ENCODE assay signal across 18 cellular contexts in the genomic region with DNA sequence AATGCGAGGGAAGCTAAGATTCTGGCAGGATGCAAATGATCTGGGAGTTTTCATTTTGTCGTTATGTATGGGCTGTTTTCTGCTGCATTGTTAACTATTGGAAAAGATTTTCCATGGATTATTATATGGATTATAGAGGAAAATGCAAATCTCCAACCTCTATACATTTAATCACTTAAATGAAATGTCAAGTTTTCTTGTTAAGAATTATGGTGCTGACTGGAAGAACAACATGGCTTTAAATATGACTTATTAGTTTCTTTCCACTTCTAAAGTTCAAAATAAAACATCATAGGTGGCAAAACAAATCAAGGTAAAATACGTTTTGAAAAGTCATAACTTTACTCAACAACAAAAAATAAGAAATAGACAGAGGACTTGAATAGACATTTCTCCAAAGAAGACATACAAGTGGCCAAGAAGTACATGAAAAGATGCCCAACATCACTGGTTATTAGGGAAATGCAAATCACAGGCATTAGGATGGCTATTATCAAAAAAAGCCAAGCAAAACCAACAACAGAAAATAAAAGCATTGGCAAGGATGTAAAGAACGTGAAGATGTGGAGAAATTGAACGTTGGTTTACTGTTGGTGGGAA. TPM values are rescaled to one million over a fixed set of nuclear protein-coding genes. Genes with fewer than 3 reads are reported as not detected.
DNase-seq lines count a peak whose midpoint lies in the region; ATAC-seq and TF ChIP-seq lines count a peak whose summit lies in the region.
"Had no signal": no experiment of that assay in that cellular context is flagged by ENCODE, and none has a peak within 500 bp of the region (broad histone marks: within the 10 kb centered on the region; RNA-seq: fewer than 3 reads in every experiment).

No MANE protein-coding gene starts in this region.

- no peaks in the 10 kb centered on the region for H3K9me3 Mint-ChIP-seq in T-helper 2 cell treated with Interferon-gamma antibody and Interleukin-4, amounts not matched to agents 5 μg/mL and 100 μg/mL, for 36 hours
- no peaks in the 10 kb centered on the region for H3K9me3 Mint-ChIP-seq in CD8-positive, alpha-beta T cell
- no peaks in the 10 kb centered on the region for H3K9me3 Mint-ChIP-seq in activated CD4-positive, alpha-beta memory T cell treated with anti-CD3 and anti-CD28 coated beads for 36 hours
- H3K9me3 Mint-ChIP-seq in immature natural killer cell = no peaks in the 10 kb centered on the region

- ATAC-seq in CD8-positive, alpha-beta T cell = no peak
- ATAC-seq in HG02798 (IDR thresholded peaks at IDR 0.05; ENCODE audit: poor library complexity, unreplicated experiment) = no peak

- intact Hi-C loops in CD8-positive, alpha-beta T cell (cut with DNase I, micrococcal nuclease) = no loop called here
- intact Hi-C loops in activated CD4-positive, alpha-beta memory T cell treated with anti-CD3 and anti-CD28 coated beads for 36 hours (cut with micrococcal nuclease) = loop anchor here (1.0 kb wide), 1 partner anchor 17 kb away; no protein-coding TSS in a partner anchor

- H3K27ac Mint-ChIP-seq in T-helper 2 cell treated with Interferon-gamma antibody and Interleukin-4, amounts not matched to agents 5 μg/mL and 100 μg/mL, for 36 hours = peak overlapping the region; percentile 86
- H3K27ac Mint-ChIP-seq in CD8-positive, alpha-beta T cell = peak overlapping the region; percentile 74
- H3K27ac Mint-ChIP-seq in activated CD4-positive, alpha-beta memory T cell treated with anti-CD3 and anti-CD28 coated beads for 36 hours = peak overlapping the region; percentile 47
- peak overlapping the region in 4 of 6 donors; percentile 11 to 65 (median 55) for H3K27ac Mint-ChIP-seq in immature natural killer cell

- no peaks in the 10 kb centered on the region for H3K9me3 ChIP-seq in CD8-positive, alpha-beta T cell (ENCODE audit: low read length)

- no peaks in the 10 kb centered on the region for H3K27me3 ChIP-seq in CD8-positive, alpha-beta T cell (ENCODE audit: insufficient read depth, low read length)

- CTCF ChIA-PET in CD8-positive, alpha-beta T cell (lab: Charles Lee) = interaction anchor here (1.5 kb wide), 1 partner anchor 84 kb away, joined by 5 read pairs; no protein-coding TSS in a partner anchor
- CTCF ChIA-PET in activated CD4-positive, alpha-beta memory T cell treated with anti-CD3 and anti-CD28 coated beads for 36 hours (lab: Charles Lee) = no interaction called here
- CTCF ChIA-PET in RWPE1 (lab: Yijun Ruan, JAX) = no interaction called here

- no peak for DNase-seq in T-helper 2 cell treated with Interferon-gamma antibody and Interleukin-4, amounts not matched to agents 5 μg/mL and 100 μg/mL, for 36 hours (ENCODE audit: low spot score)
- no peak for DNase-seq in T-helper 2 cell
- DNase-seq in CD8-positive, alpha-beta T cell = no peak
- DNase-seq in activated CD4-positive, alpha-beta memory T cell treated with anti-CD3 and anti-CD28 coated beads for 36 hours = no peak
- no peak for DNase-seq in immature natural killer cell
- no peak for DNase-seq in RWPE1 (ENCODE audit: low spot score)
- no peak for DNase-seq in HuH-7.5 (ENCODE audit: low spot score)
- DNase-seq: 8988T; activated CD8-positive, alpha-beta memory T cell treated with anti-CD3 and anti-CD28 coated beads for 24 hours; AML-193; NCI-H1105 treated with DMSO at 0.1 percent for 48 hours; NCI-H2081; nucleus accumbens; stimulated activated CD4-positive, alpha-beta T cell treated with anti-CD3 and anti-CD28 coated beads, Interleukin-4, amount 100 ng/mL, for 1 hour had no signal

- H3K27me3 Mint-ChIP-seq in T-helper 2 cell treated with Interferon-gamma antibody and Interleukin-4, amounts not matched to agents 5 μg/mL and 100 μg/mL, for 36 hours (ENCODE audit: low read depth) = no peaks in the 10 kb centered on the region
- no peaks in the 10 kb centered on the region for H3K27me3 Mint-ChIP-seq in CD8-positive, alpha-beta T cell (ENCODE audit: low read depth)
- H3K27me3 Mint-ChIP-seq in activated CD4-positive, alpha-beta memory T cell treated with anti-CD3 and anti-CD28 coated beads for 36 hours = no peaks in the 10 kb centered on the region
- no peaks in the 10 kb centered on the region for H3K27me3 Mint-ChIP-seq in immature natural killer cell (ENCODE audit: low read depth in 3 of 3)

- peaks cover 33% of the 10 kb centered on the region for H3K4me1 ChIP-seq in CD8-positive, alpha-beta T cell (ENCODE audit: insufficient read depth, low read length)

- peak overlapping the region; percentile 20 for H3K4me3 ChIP-seq in CD8-positive, alpha-beta T cell (ENCODE audit: low read depth, low read length)

- POLR2A ChIA-PET in CD8-positive, alpha-beta T cell (lab: Charles Lee) = interaction anchor here (1.6 kb wide), 1 partner anchor 17 kb away, joined by 3 read pairs; no protein-coding TSS in a partner anchor
- POLR2A ChIA-PET in activated CD4-positive, alpha-beta memory T cell treated with anti-CD3 and anti-CD28 coated beads for 36 hours (lab: Charles Lee) = no interaction called here
- POLR2A ChIA-PET in RWPE1 (lab: Yijun Ruan, JAX; ENCODE audit: low non-redundant PET) = no interaction called here

- no peak overlapping the region for H3K27ac ChIP-seq in CD8-positive, alpha-beta T cell (ENCODE audit: low read depth, low read length)
- H3K27ac ChIP-seq in RWPE1 = no peak overlapping the region
- H3K27ac ChIP-seq: epithelial cell of prostate had no signal

- no peak for TF ChIP-seq CTCF in CD8-positive, alpha-beta T cell (IDR thresholded peaks at IDR 0.05)
- TF ChIP-seq CTCF in RWPE1 (conservative IDR thresholded peaks at IDR 0.05; ENCODE audit: low read depth) = no peak

- peaks cover 45% of the 10 kb centered on the region for H3K4me1 Mint-ChIP-seq in T-helper 2 cell treated with Interferon-gamma antibody and Interleukin-4, amounts not matched to agents 5 μg/mL and 100 μg/mL, for 36 hours (ENCODE audit: low read depth)
- H3K4me1 Mint-ChIP-seq in CD8-positive, alpha-beta T cell (ENCODE audit: low read depth) = peaks cover 34% of the 10 kb centered on the region
- H3K4me1 Mint-ChIP-seq in activated CD4-positive, alpha-beta memory T cell treated with anti-CD3 and anti-CD28 coated beads for 36 hours (ENCODE audit: low read depth) = peaks cover 45% of the 10 kb centered on the region
- peaks cover 42 to 45% of the 10 kb centered on the region in 2 donors for H3K4me1 Mint-ChIP-seq in immature natural killer cell

- no peaks in the 10 kb centered on the region for H3K36me3 ChIP-seq in CD8-positive, alpha-beta T cell (ENCODE audit: insufficient read depth, low read length)

- H3K36me3 Mint-ChIP-seq in T-helper 2 cell treated with Interferon-gamma antibody and Interleukin-4, amounts not matched to agents 5 μg/mL and 100 μg/mL, for 36 hours (ENCODE audit: low read depth) = no peaks in the 10 kb centered on the region
- no peaks in the 10 kb centered on the region for H3K36me3 Mint-ChIP-seq in CD8-positive, alpha-beta T cell
- H3K36me3 Mint-ChIP-seq in activated CD4-positive, alpha-beta memory T cell treated with anti-CD3 and anti-CD28 coated beads for 36 hours = no peaks in the 10 kb centered on the region
- H3K36me3 Mint-ChIP-seq in immature natural killer cell = no peaks in the 10 kb centered on the region

- peak overlapping the region; percentile 56 for H3K4me3 Mint-ChIP-seq in T-helper 2 cell treated with Interferon-gamma antibody and Interleukin-4, amounts not matched to agents 5 μg/mL and 100 μg/mL, for 36 hours
- peak overlapping the region; percentile 50 for H3K4me3 Mint-ChIP-seq in CD8-positive, alpha-beta T cell
- H3K4me3 Mint-ChIP-seq in activated CD4-positive, alpha-beta memory T cell treated with anti-CD3 and anti-CD28 coated beads for 36 hours = no peak overlapping the region
- H3K4me3 Mint-ChIP-seq in immature natural killer cell = peak overlapping the region in 1 of 5 donors; percentile 53

RNA-seq across cellular contexts. Expression of gene CLDN5, which starts 56.2 kb away (rescaled TPM):
- not detected for total RNA-seq in CD8-positive, alpha-beta T cell
- total RNA-seq in activated CD4-positive, alpha-beta memory T cell treated with anti-CD3 and anti-CD28 coated beads for 36 hours = under 1 TPM; 0.17 to 0.31 TPM
- 1 to 10 TPM in 1 of 3 donors, under 1 TPM in 1, not detected in 1; 0.46 to 3.6 TPM for polyA plus RNA-seq in immature natural killer cell
- total RNA-seq: fibroblast of villous mesenchyme, H4 had no signal
